In the genomic region with DNA sequence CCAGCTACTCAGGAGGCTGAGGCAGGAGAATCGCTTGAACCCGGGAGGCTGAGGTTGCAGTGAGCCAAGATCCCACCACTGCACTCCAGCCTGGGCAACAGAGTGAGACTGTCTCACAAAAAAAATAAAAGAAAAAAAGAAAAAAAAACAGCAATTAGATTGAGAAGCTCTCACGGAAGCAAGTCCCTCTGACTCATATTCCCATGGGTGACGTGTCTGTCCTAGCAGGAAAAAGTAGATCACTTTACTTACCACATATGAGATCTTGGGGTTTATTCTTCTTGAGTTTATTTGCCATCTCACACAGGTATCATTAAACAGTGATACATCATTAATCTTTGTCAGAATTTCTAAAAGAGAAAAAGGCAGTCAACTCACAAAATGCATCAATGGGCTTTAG, we compare ENCODE assay signal across 11 cellular contexts.
DNase-seq lines count a peak whose midpoint lies in the region; ATAC-seq, FAIRE-seq and TF ChIP-seq lines count a peak whose summit lies in the region.
"Had no signal": no experiment of that assay in that cellular context is flagged by ENCODE, and none has a peak within 500 bp of the region (broad histone marks: within the 10 kb centered on the region; RNA-seq: fewer than 3 reads in every experiment).

No MANE protein-coding gene starts in this region.

- CTCF ChIA-PET in activated CD8-positive, alpha-beta T cell treated with anti-CD3 and anti-CD28 coated beads, Interleukin-2, amount 10 ng/mL, durations not matched to agents 7 days and 5 days (lab: Charles Lee): interaction anchor here (0.9 to 1.8 kb wide), 10 partner anchors 15 to 353 kb away, joined by 3 to 15 read pairs (median 5); partner anchors contain the start of gene HSDL2

- no peaks in the 10 kb centered on the region for H3K9me3 Mint-ChIP-seq in activated CD8-positive, alpha-beta T cell treated with anti-CD3 and anti-CD28 coated beads, Interleukin-2, amount 10 ng/mL, durations not matched to agents 7 days and 5 days (ENCODE audit: insufficient read depth)
- H3K9me3 Mint-ChIP-seq: activated T-helper 2 cell treated with anti-CD3 and anti-CD28 coated beads, Interferon-gamma antibody, Interleukin-2, Interleukin-4, amounts not matched to agents 10 μg/mL and 5 μg/mL and 100 μg/mL, durations not matched to agents 14 hours and 24 hours and 36 hours; dendritic cell treated with granulocyte-macrophage colony-stimulating factor and Interleukin-4, amounts not matched to agents 40 ng/mL and 50 ng/mL, for 4 days had no signal

- H3K36me3 ChIP-seq in kidney epithelial cell (ENCODE audit: control insufficient read depth, insufficient read depth, low read length) (peaks cover 2% of the 10 kb centered on the region), prostate gland (no peaks in the 10 kb centered on the region)

- H3K4me3 ChIP-seq in AG09309 (ENCODE audit: control insufficient read depth, low read depth, low read length) (no peak overlapping the region), kidney epithelial cell (ENCODE audit: low read depth, low read length) (no peak overlapping the region), prostate gland (no peak overlapping the region)

- no peak for ATAC-seq in activated CD8-positive, alpha-beta T cell treated with anti-CD3 and anti-CD28 coated beads, Interleukin-2, amount 10 ng/mL, durations not matched to agents 7 days and 5 days
- ATAC-seq in GM19328 (IDR thresholded peaks at IDR 0.05; ENCODE audit: unreplicated experiment) (no peak), HG03460 (IDR thresholded peaks at IDR 0.05; ENCODE audit: unreplicated experiment) (no peak)

- DNase-seq in AG09309 (ENCODE audit: low read depth) (peak; percentile 73), HTR-8/SVneo (ENCODE audit: insufficient read length, low spot score) (peak; percentile 40), astrocyte of the hippocampus (ENCODE audit: low read depth, low spot score) (peak; percentile 78), kidney epithelial cell (ENCODE audit: low read depth) (peak; percentile 97), prostate gland (ENCODE audit: low spot score) (no peak)
- no peak for DNase-seq in activated CD8-positive, alpha-beta T cell treated with anti-CD3 and anti-CD28 coated beads, Interleukin-2, amount 10 ng/mL, durations not matched to agents 7 days and 5 days
- DNase-seq: T-helper 9 cell had no signal

- no peaks in the 10 kb centered on the region for H3K4me1 ChIP-seq in prostate gland (replicated peaks)

- H3K27me3 ChIP-seq in kidney epithelial cell (ENCODE audit: control insufficient read depth, insufficient read depth, low read length) (no peaks in the 10 kb centered on the region), prostate gland (replicated peaks; ENCODE audit: insufficient read depth) (no peaks in the 10 kb centered on the region)

- peaks cover 18% of the 10 kb centered on the region for H3K36me3 Mint-ChIP-seq in activated CD8-positive, alpha-beta T cell treated with anti-CD3 and anti-CD28 coated beads, Interleukin-2, amount 10 ng/mL, durations not matched to agents 7 days and 5 days (ENCODE audit: low read depth)

- FAIRE-seq in HTR-8/SVneo (lab: Jason Lieb, UNC): no peak

- POLR2A ChIA-PET in activated CD8-positive, alpha-beta T cell treated with anti-CD3 and anti-CD28 coated beads, Interleukin-2, amount 10 ng/mL, durations not matched to agents 7 days and 5 days (lab: Charles Lee): no interaction called here

- H3K4me1 Mint-ChIP-seq in activated CD8-positive, alpha-beta T cell treated with anti-CD3 and anti-CD28 coated beads, Interleukin-2, amount 10 ng/mL, durations not matched to agents 7 days and 5 days (ENCODE audit: low read depth): no peaks in the 10 kb centered on the region

- H3K27ac Mint-ChIP-seq in activated CD8-positive, alpha-beta T cell treated with anti-CD3 and anti-CD28 coated beads, Interleukin-2, amount 10 ng/mL, durations not matched to agents 7 days and 5 days: no peak overlapping the region
- H3K27ac Mint-ChIP-seq: activated T-helper 2 cell treated with anti-CD3 and anti-CD28 coated beads, Interferon-gamma antibody, Interleukin-2, Interleukin-4, amounts not matched to agents 10 μg/mL and 5 μg/mL and 100 μg/mL, durations not matched to agents 14 hours and 24 hours and 36 hours; dendritic cell treated with granulocyte-macrophage colony-stimulating factor and Interleukin-4, amounts not matched to agents 40 ng/mL and 50 ng/mL, for 4 days had no signal

- H3K4me3 Mint-ChIP-seq in activated CD8-positive, alpha-beta T cell treated with anti-CD3 and anti-CD28 coated beads, Interleukin-2, amount 10 ng/mL, durations not matched to agents 7 days and 5 days: no peak overlapping the region
- H3K4me3 Mint-ChIP-seq: dendritic cell treated with granulocyte-macrophage colony-stimulating factor and Interleukin-4, amounts not matched to agents 40 ng/mL and 50 ng/mL, for 4 days had no signal

- TF ChIP-seq CTCF in AG09309 (IDR thresholded peaks at IDR 0.05; ENCODE audit: control insufficient read depth, insufficient read depth, low read depth, low read length, missing control alignments): no peak
- no peak for TF ChIP-seq CTCF in kidney epithelial cell (IDR thresholded peaks at IDR 0.05; ENCODE audit: insufficient read depth, low read length, poor library complexity, severe bottlenecking)
- no peak for TF ChIP-seq CTCF in prostate gland (IDR thresholded peaks at IDR 0.05)

- no peaks in the 10 kb centered on the region for H3K9me3 ChIP-seq in prostate gland

- no peak overlapping the region for H3K27ac ChIP-seq in prostate gland

- intact Hi-C loops in prostate gland (cut with DNase I): no loop called here

- WGBS in prostate gland: 62% methylated on average over 4 of the region's 4 CpGs

- H3K27me3 Mint-ChIP-seq in activated CD8-positive, alpha-beta T cell treated with anti-CD3 and anti-CD28 coated beads, Interleukin-2, amount 10 ng/mL, durations not matched to agents 7 days and 5 days (ENCODE audit: low read depth): no peaks in the 10 kb centered on the region
- H3K27me3 Mint-ChIP-seq: dendritic cell treated with granulocyte-macrophage colony-stimulating factor and Interleukin-4, amounts not matched to agents 40 ng/mL and 50 ng/mL, for 4 days had no signal

- TF ChIP-seq POLR2A in prostate gland (IDR thresholded peaks at IDR 0.05): no peak

Comparison
In these comparisons a context has a peak if more than half of its experiments do, and no peak if none do; other contexts are left out.
1. DNase-seq: peak in AG09309 (single experiment), HTR-8/SVneo (single experiment), astrocyte of the hippocampus (single experiment) and kidney epithelial cell (single experiment); none in activated CD8-positive, alpha-beta T cell treated with anti-CD3 and anti-CD28 coated beads, Interleukin-2, amount 10 ng/mL, durations not matched to agents 7 days and 5 days (single experiment) and prostate gland (single experiment).